Comparison of ENCODE assay signal across 9 cellular contexts in the genomic region with DNA sequence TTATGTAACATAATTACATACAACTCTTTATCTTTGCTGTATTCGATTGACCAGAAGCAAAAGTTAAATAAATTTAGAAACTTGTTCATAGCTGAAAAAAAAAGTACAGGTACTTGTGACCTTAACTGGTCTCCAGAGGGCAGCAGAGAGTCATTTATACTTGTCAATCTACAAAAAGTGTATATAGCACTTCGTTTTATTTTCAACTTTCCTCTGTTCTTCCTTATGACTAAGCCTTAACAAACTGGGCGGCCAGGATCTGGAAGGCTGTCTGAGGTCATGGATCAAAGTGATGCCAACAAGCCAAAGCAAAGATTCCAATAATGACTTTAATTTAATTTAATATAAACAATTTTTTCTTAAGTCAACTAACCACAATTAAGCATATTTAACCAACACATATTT. TPM values are rescaled to one million over a fixed set of nuclear protein-coding genes. Genes with fewer than 3 reads are reported as not detected.
DNase-seq lines count a peak whose midpoint lies in the region; ATAC-seq and TF ChIP-seq lines count a peak whose summit lies in the region.
"Had no signal": no experiment of that assay in that cellular context is flagged by ENCODE, and none has a peak within 500 bp of the region (broad histone marks: within the 10 kb centered on the region; RNA-seq: fewer than 3 reads in every experiment).

No MANE protein-coding gene starts in this region.

- TF ChIP-seq EP300 in ovary (IDR thresholded peaks at IDR 0.05) = no peak

- TF ChIP-seq RAD21 in HCT116 (IDR thresholded peaks at IDR 0.05; ENCODE audit: low read depth) = peak; percentile 80

- H3K4me3 ChIP-seq in HCT116 (replicated peaks in 1 of 2; ENCODE audit: low read depth in 1 of 2, low read length in 2 of 2) (no peak overlapping the region), foreskin fibroblast (ENCODE audit: low read depth in 1 of 2, low read length in 2 of 2) (no peak overlapping the region), ovary (no peak overlapping the region)
- H3K4me3 ChIP-seq: BLaER1 treated with 17β-estradiol and CSF1 and Interleukin-3, amounts not matched to agents 10 nM and 100 nM had no signal

- no peaks in the 10 kb centered on the region for H3K9me3 ChIP-seq in HCT116 (ENCODE audit: control insufficient read depth in 1 of 2, insufficient read depth in 1 of 2, low read depth in 1 of 2, low read length in 2 of 2)
- H3K9me3 ChIP-seq in ovary = no peaks in the 10 kb centered on the region

- H2AFZ ChIP-seq in HCT116 (ENCODE audit: low read depth, low read length, poor library complexity, severe bottlenecking) = no peak overlapping the region

- no TSS peak for BruUV-seq in HCT116 (replicated peaks; lab: Mats Ljungman, UMichigan)

- H3K79me2 ChIP-seq in HCT116 (ENCODE audit: insufficient read depth, low read length) = no peaks in the 10 kb centered on the region

- POLR2A ChIA-PET in HCT116 (lab: Charles Lee) = no interaction called here

- WGBS in ovary, 3 donors = 0 to 3% (median 3%) methylated on average over 3 of the region's 3 CpGs

- H3K27me3 ChIP-seq in HCT116 (ENCODE audit: insufficient read depth, low read length) = peaks cover 15% of the 10 kb centered on the region
- no peaks in the 10 kb centered on the region for H3K27me3 ChIP-seq in ovary
- H3K27me3 ChIP-seq: BLaER1 treated with 17β-estradiol and CSF1 and Interleukin-3, amounts not matched to agents 10 nM and 100 nM had no signal

- H3K9me2 ChIP-seq in HCT116 (ENCODE audit: insufficient read depth) = no peaks in the 10 kb centered on the region

- H3K36me3 ChIP-seq in HCT116 (ENCODE audit: control insufficient read depth in 1 of 2, insufficient read depth in 2 of 2, low read length in 2 of 2) (no peaks in the 10 kb centered on the region), ovary (no peaks in the 10 kb centered on the region)

- intact Hi-C loops in HCT116 (cut with micrococcal nuclease) = loop anchor here (1.0 to 10.0 kb wide), 5 partner anchors 158 to 1200 kb away; no protein-coding TSS in a partner anchor
- intact Hi-C loops in ovary (cut with DNase I) = loop anchor here (5.0 to 10.0 kb wide), 4 partner anchors 210 to 1200 kb away; no protein-coding TSS in a partner anchor

- H3K9ac ChIP-seq in HCT116 (ENCODE audit: low read length) = no peak overlapping the region
- H3K9ac ChIP-seq: BLaER1 treated with 17β-estradiol and CSF1 and Interleukin-3, amounts not matched to agents 10 nM and 100 nM had no signal

- H3K4me2 ChIP-seq in HCT116 (ENCODE audit: low read length) = no peak overlapping the region

- CTCF ChIA-PET in HCT116 (lab: Charles Lee) = interaction anchor here (0.7 to 3.0 kb wide), 17 partner anchors 10 to 387 kb away, joined by 3 to 27 read pairs (median 4); no protein-coding TSS in a partner anchor

- RAD21 ChIA-PET in HCT116 (lab: Charles Lee; ENCODE audit: low non-redundant PET in 1 of 2, low total read pairs in 2 of 2, uncharacterized antibody in 2 of 2, unreplicated experiment in 2 of 2) = interaction anchor here in 1 of 2 experiments (0.6 kb wide), 1 partner anchor 157 kb away, joined by 4 read pairs; no protein-coding TSS in a partner anchor

- peak; percentile 13 for DNase-seq in DMS153 treated with DMSO at 0.1 percent for 48 hours (lab: John Stamatoyannopoulos, UW; ENCODE audit: unreplicated experiment)
- no peak for DNase-seq in DMS153 (lab: John Stamatoyannopoulos, UW)
- DNase-seq in HCT116 (ENCODE audit: low read depth, low spot score) = peak; percentile 57
- peak; percentile 18 for DNase-seq in NCI-H446 treated with DMSO at 0.1 percent for 48 hours (lab: John Stamatoyannopoulos, UW)
- DNase-seq in activated CD8-positive, alpha-beta memory T cell treated with anti-CD3 and anti-CD28 coated beads, Interleukin-2, amount 50 U/mL, for 4 hours = peak; percentile 35
- peak; percentile 69 to 88 for DNase-seq in foreskin fibroblast
- DNase-seq in ovary = peak in 3 of 5 donors; percentile 16 to 50 (median 37)
- DNase-seq in SHP77 treated with DMSO at 0.1 percent for 48 hours (lab: John Stamatoyannopoulos, UW) = no peak

- no peak overlapping the region for H3K27ac ChIP-seq in HCT116 (ENCODE audit: low read depth, low read length)
- no peak overlapping the region for H3K27ac ChIP-seq in ovary

- no peak for TF ChIP-seq POLR2A in HCT116 (IDR thresholded peaks at IDR 0.05; ENCODE audit: borderline replicate concordance, extremely low read depth, insufficient read depth, insufficient read length)
- no peak for TF ChIP-seq POLR2A in ovary (IDR thresholded peaks at IDR 0.05)

- H4K20me1 ChIP-seq in HCT116 (ENCODE audit: insufficient read depth) = no peaks in the 10 kb centered on the region
- H4K20me1 ChIP-seq: BLaER1 treated with 17β-estradiol and CSF1 and Interleukin-3, amounts not matched to agents 10 nM and 100 nM had no signal

- H3K4me1 ChIP-seq in HCT116 (ENCODE audit: control insufficient read depth in 1 of 2, insufficient read depth in 2 of 2, low read length in 2 of 2) = no peaks in the 10 kb centered on the region
- peaks cover 2% of the 10 kb centered on the region for H3K4me1 ChIP-seq in ovary (ENCODE audit: insufficient read depth)

- ATAC-seq in HCT116 = peak; percentile 63; the same call in 1 of the 2 replicates

- TF ChIP-seq CTCF in HCT116 (IDR thresholded peaks at IDR 0.05 in 2 of 3, conservative IDR thresholded peaks at IDR 0.05 in 1 of 3; ENCODE audit: borderline replicate concordance in 1 of 3, insufficient read depth in 1 of 3, low read depth in 2 of 3, low read length in 2 of 3) = peak; percentile 45 to 72 (median 66); a peak in 5 of 6 replicates
- peak; percentile 42 for TF ChIP-seq CTCF in foreskin fibroblast (IDR thresholded peaks at IDR 0.05; ENCODE audit: low read depth, low read length)
- peak; percentile 47 to 62 (median 47) for TF ChIP-seq CTCF in ovary (IDR thresholded peaks at IDR 0.05)

TF ChIP-seq in HCT116, 20 proteins besides CTCF, POLR2A, EP300 and RAD21:
- TF ChIP-seq SRF (IDR thresholded peaks at IDR 0.05; ENCODE audit: low read depth) (no peak), FOSL1 (IDR thresholded peaks at IDR 0.05; ENCODE audit: low read depth) (no peak), EZH2phosphoT487 (IDR thresholded peaks at IDR 0.05; ENCODE audit: borderline replicate concordance) (no peak), POLR2AphosphoS5 (IDR thresholded peaks at IDR 0.05; ENCODE audit: low read depth, low read length) (no peak), SP1 (IDR thresholded peaks at IDR 0.05; ENCODE audit: low read depth) (no peak), JUND (IDR thresholded peaks at IDR 0.05) (no peak), CEBPB (IDR thresholded peaks at IDR 0.05; ENCODE audit: low read depth) (no peak), SIN3A (IDR thresholded peaks at IDR 0.05; ENCODE audit: low read depth) (no peak), ZNF274 (IDR thresholded peaks at IDR 0.05; ENCODE audit: low read depth, low read length) (no peak), TCF7L2 (IDR thresholded peaks at IDR 0.05; ENCODE audit: borderline replicate concordance, extremely low read depth, insufficient read depth, insufficient read length) (no peak), CBX3 (IDR thresholded peaks at IDR 0.05; ENCODE audit: low read depth) (no peak), ELF1 (IDR thresholded peaks at IDR 0.05; ENCODE audit: borderline replicate concordance, low read depth) (no peak), ZFX (IDR thresholded peaks at IDR 0.05) (no peak)
- TF ChIP-seq, protein P1, sequence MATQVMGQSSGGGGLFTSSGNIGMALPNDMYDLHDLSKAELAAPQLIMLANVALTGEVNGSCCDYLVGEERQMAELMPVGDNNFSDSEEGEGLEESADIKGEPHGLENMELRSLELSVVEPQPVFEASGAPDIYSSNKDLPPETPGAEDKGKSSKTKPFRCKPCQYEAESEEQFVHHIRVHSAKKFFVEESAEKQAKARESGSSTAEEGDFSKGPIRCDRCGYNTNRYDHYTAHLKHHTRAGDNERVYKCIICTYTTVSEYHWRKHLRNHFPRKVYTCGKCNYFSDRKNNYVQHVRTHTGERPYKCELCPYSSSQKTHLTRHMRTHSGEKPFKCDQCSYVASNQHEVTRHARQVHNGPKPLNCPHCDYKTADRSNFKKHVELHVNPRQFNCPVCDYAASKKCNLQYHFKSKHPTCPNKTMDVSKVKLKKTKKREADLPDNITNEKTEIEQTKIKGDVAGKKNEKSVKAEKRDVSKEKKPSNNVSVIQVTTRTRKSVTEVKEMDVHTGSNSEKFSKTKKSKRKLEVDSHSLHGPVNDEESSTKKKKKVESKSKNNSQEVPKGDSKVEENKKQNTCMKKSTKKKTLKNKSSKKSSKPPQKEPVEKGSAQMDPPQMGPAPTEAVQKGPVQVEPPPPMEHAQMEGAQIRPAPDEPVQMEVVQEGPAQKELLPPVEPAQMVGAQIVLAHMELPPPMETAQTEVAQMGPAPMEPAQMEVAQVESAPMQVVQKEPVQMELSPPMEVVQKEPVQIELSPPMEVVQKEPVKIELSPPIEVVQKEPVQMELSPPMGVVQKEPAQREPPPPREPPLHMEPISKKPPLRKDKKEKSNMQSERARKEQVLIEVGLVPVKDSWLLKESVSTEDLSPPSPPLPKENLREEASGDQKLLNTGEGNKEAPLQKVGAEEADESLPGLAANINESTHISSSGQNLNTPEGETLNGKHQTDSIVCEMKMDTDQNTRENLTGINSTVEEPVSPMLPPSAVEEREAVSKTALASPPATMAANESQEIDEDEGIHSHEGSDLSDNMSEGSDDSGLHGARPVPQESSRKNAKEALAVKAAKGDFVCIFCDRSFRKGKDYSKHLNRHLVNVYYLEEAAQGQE (IDR thresholded peaks at IDR 0.05; ENCODE audit: low read depth) = no peak
- TF ChIP-seq, protein P2, sequence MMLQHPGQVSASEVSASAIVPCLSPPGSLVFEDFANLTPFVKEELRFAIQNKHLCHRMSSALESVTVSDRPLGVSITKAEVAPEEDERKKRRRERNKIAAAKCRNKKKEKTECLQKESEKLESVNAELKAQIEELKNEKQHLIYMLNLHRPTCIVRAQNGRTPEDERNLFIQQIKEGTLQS (IDR thresholded peaks at IDR 0.05) = no peak
- TF ChIP-seq, protein P3, sequence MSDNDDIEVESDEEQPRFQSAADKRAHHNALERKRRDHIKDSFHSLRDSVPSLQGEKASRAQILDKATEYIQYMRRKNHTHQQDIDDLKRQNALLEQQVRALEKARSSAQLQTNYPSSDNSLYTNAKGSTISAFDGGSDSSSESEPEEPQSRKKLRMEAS (IDR thresholded peaks at IDR 0.05) = no peak

RNA-seq across cellular contexts. Expression of a gene that starts 29.8 kb away (rescaled TPM):
- total RNA-seq in HCT116 (2021; ENCODE audit: unreplicated experiment) = not detected
- not detected in 2 replicates for polyA plus RNA-seq in HCT116 (2012)
- 1 to 10 TPM in 1 of 7 donors, under 1 TPM in 6; 0.13 to 1.0 (median 0.35) TPM for total RNA-seq in ovary
- under 1 TPM; 0.08 to 0.25 TPM for polyA plus RNA-seq in ovary

Comparison
In these comparisons a context has a peak if more than half of its experiments do, and no peak if none do; other contexts are left out.
1. DNase-seq: peak in DMS153 treated with DMSO at 0.1 percent for 48 hours (single experiment), HCT116 (single experiment), NCI-H446 treated with DMSO at 0.1 percent for 48 hours (single experiment), activated CD8-positive, alpha-beta memory T cell treated with anti-CD3 and anti-CD28 coated beads, Interleukin-2, amount 50 U/mL, for 4 hours (single experiment), foreskin fibroblast (2 of 2) and ovary (3 of 5); none in DMS153 (single experiment) and SHP77 treated with DMSO at 0.1 percent for 48 hours (single experiment).
2. Peak in every context shown above with its lines, with median percentiles within 50 percentile points of each other: CTCF ChIP-seq.